25 cellular contexts compared by ENCODE assay signal in genomic region chr3:170508876-170509275, GRCh38.
"Had no signal": no experiment of that assay in that cellular context is flagged by ENCODE, and none has a peak within 500 bp of the region (broad histone marks: within the 10 kb centered on the region; RNA-seq: fewer than 3 reads in every experiment).

No MANE protein-coding gene starts in this region.

- ATAC-seq: activated T-helper 17 cell treated with anti-CD3 and anti-CD28 coated beads, Interleukin-2, amount 50 U/mL, for 72 hours had no signal

- H3K9me3 Mint-ChIP-seq: activated CD4-positive, alpha-beta memory T cell treated with anti-CD3 and anti-CD28 coated beads, Interleukin-2, amount 10 ng/mL, durations not matched to agents 7 days and 5 days; activated naive CD4-positive, alpha-beta T cell treated with anti-CD3 and anti-CD28 coated beads for 36 hours; activated T-helper 17 cell treated with anti-CD3 and anti-CD28 coated beads, Interleukin-2, amount 50 U/mL, for 72 hours; brain; central memory CD8-positive, alpha-beta T cell had no signal

- H3K9me3 ChIP-seq: MG63, SJCRH30, SK-N-SH had no signal

- H3K27me3 ChIP-seq: MG63, SJCRH30 had no signal

- H3K36me3 Mint-ChIP-seq: activated naive CD8-positive, alpha-beta T cell; brain had no signal

- H3K27ac ChIP-seq: SJCRH30, VCaP had no signal

- H3K4me1 Mint-ChIP-seq: activated CD4-positive, alpha-beta memory T cell treated with anti-CD3 and anti-CD28 coated beads, Interleukin-2, amount 10 ng/mL, durations not matched to agents 7 days and 5 days; activated T-helper 17 cell treated with anti-CD3 and anti-CD28 coated beads, Interleukin-2, amount 50 U/mL, for 72 hours; central memory CD8-positive, alpha-beta T cell had no signal

- DNase-seq: activated CD4-positive, alpha-beta memory T cell treated with anti-CD3 and anti-CD28 coated beads, Interleukin-2, amount 10 ng/mL, durations not matched to agents 7 days and 5 days; activated CD4-positive, alpha-beta T cell treated with anti-CD3 and anti-CD28 coated beads, Interleukin-2, amount 50 U/mL, for 1 hour; activated CD4-positive, CD25-positive, alpha-beta regulatory T cell; activated gamma-delta T cell; activated naive CD4-positive, alpha-beta T cell treated with anti-CD3 and anti-CD28 coated beads for 36 hours; activated T-cell treated with anti-CD3 and anti-CD28 coated beads for 4 hours; activated T-cell treated with anti-CD3 and anti-CD28 coated beads, Interleukin-2, amount 50 U/mL, for 48 hours; amygdala; MG63; NCI-H1105; NCI-H1694; NCI-H2029; NCI-H345; NCI-H510A; NCI-H526 treated with DMSO at 0.1 percent for 48 hours; Right ventricle myocardium superior; RPMI8226; SJCRH30; SK-N-SH; T-helper 1 cell had no signal

- H3K9ac ChIP-seq: SK-N-SH had no signal

- H3K4me3 ChIP-seq: MG63, SJCRH30 had no signal

- H3K4me1 ChIP-seq: SJCRH30 had no signal

- H3K27ac Mint-ChIP-seq: activated CD4-positive, alpha-beta memory T cell treated with anti-CD3 and anti-CD28 coated beads, Interleukin-2, amount 10 ng/mL, durations not matched to agents 7 days and 5 days; activated naive CD4-positive, alpha-beta T cell treated with anti-CD3 and anti-CD28 coated beads for 36 hours; activated naive CD8-positive, alpha-beta T cell; activated T-helper 17 cell treated with anti-CD3 and anti-CD28 coated beads, Interleukin-2, amount 50 U/mL, for 72 hours; brain had no signal

- H3K4me3 Mint-ChIP-seq: activated CD4-positive, alpha-beta memory T cell treated with anti-CD3 and anti-CD28 coated beads, Interleukin-2, amount 10 ng/mL, durations not matched to agents 7 days and 5 days; activated naive CD4-positive, alpha-beta T cell treated with anti-CD3 and anti-CD28 coated beads for 36 hours; activated naive CD8-positive, alpha-beta T cell; activated T-helper 17 cell treated with anti-CD3 and anti-CD28 coated beads, Interleukin-2, amount 50 U/mL, for 72 hours; brain; central memory CD8-positive, alpha-beta T cell had no signal

- H3K4me2 ChIP-seq: SK-N-SH had no signal

- H3K36me3 ChIP-seq: MG63, SJCRH30 had no signal
